Comparison of ENCODE assay signal across 12 cellular contexts in genomic region chr17:78771758-78772382, GRCh38. TPM values are rescaled to one million over a fixed set of nuclear protein-coding genes. Genes with fewer than 3 reads are reported as not detected.
A peak's percentile ranks its signal among the peaks of the same experiment; 100 is the strongest.
DNase-seq lines count a peak whose midpoint lies in the region; ATAC-seq and TF ChIP-seq lines count a peak whose summit lies in the region.
"Had no signal": no experiment of that assay in that cellular context is flagged by ENCODE, and none has a peak within 500 bp of the region (broad histone marks: within the 10 kb centered on the region; RNA-seq: fewer than 3 reads in every experiment).

No MANE protein-coding gene starts in this region.

- DNase-seq in CD1c-positive myeloid dendritic cell (ENCODE audit: extremely low spot score) (peak; percentile 89), WERI-Rb-1 (no peak), sciatic nerve (ENCODE audit: low spot score) (no peak)
- DNase-seq in activated CD4-positive, alpha-beta memory T cell treated with anti-CD3 and anti-CD28 coated beads for 36 hours: no peak
- peak in 2 of 9 donors; percentile 52 for DNase-seq in naive thymus-derived CD4-positive, alpha-beta T cell
- DNase-seq: COR-L47, NCI-H2081, PC-9 had no signal

- no peaks in the 10 kb centered on the region for H3K27me3 ChIP-seq in naive thymus-derived CD4-positive, alpha-beta T cell (ENCODE audit: control insufficient read depth in 2 of 2, insufficient read depth in 2 of 2, low read length in 2 of 2)
- no peaks in the 10 kb centered on the region for H3K27me3 ChIP-seq in WERI-Rb-1 (ENCODE audit: insufficient read depth, low read depth, severe bottlenecking)

- H3K9me3 ChIP-seq in naive thymus-derived CD4-positive, alpha-beta T cell (ENCODE audit: control insufficient read depth in 2 of 3, low read length in 3 of 3): no peaks in the 10 kb centered on the region
- H3K9me3 ChIP-seq in WERI-Rb-1 (ENCODE audit: severe bottlenecking): no peaks in the 10 kb centered on the region

- H3K27me3 Mint-ChIP-seq in activated CD4-positive, alpha-beta memory T cell treated with anti-CD3 and anti-CD28 coated beads for 36 hours: no peaks in the 10 kb centered on the region
- no peaks in the 10 kb centered on the region for H3K27me3 Mint-ChIP-seq in naive thymus-derived CD4-positive, alpha-beta T cell

- peak overlapping the region; percentile 99 for H3K27ac Mint-ChIP-seq in activated CD4-positive, alpha-beta memory T cell treated with anti-CD3 and anti-CD28 coated beads for 36 hours
- H3K27ac Mint-ChIP-seq in naive thymus-derived CD4-positive, alpha-beta T cell: peak overlapping the region in 8 of 9 donors; percentile 82 to 99 (median 96)

- H3K4me1 ChIP-seq in naive thymus-derived CD4-positive, alpha-beta T cell (ENCODE audit: control insufficient read depth in 2 of 2, insufficient read depth in 2 of 2, low read length in 2 of 2): peaks cover 81 to 84% of the 10 kb centered on the region in 2 donors

- no peak for TF ChIP-seq CTCF in WERI-Rb-1 (IDR thresholded peaks at IDR 0.05; ENCODE audit: low read depth, low read length)

- peak overlapping the region; percentile 73 for H3K27ac ChIP-seq in naive thymus-derived CD4-positive, alpha-beta T cell (ENCODE audit: low read depth, low read length)
- no peak overlapping the region for H3K27ac ChIP-seq in WERI-Rb-1
- H3K27ac ChIP-seq: PC-9 had no signal

- POLR2A ChIA-PET in activated CD4-positive, alpha-beta memory T cell treated with anti-CD3 and anti-CD28 coated beads for 36 hours (lab: Charles Lee): interaction anchor here (0.5 to 18.3 kb wide), 9 partner anchors 8 to 63 kb away, joined by 3 to 481 read pairs (median 4); partner anchors contain the start of gene CYTH1
- POLR2A ChIA-PET in naive thymus-derived CD4-positive, alpha-beta T cell (lab: Charles Lee): interaction anchor here (0.7 to 12.1 kb wide), 6 partner anchors 9 to 1327 kb away, joined by 3 to 122 read pairs (median 7); partner anchors contain the start of gene CYTH1

- no peaks in the 10 kb centered on the region for H3K9me3 Mint-ChIP-seq in activated CD4-positive, alpha-beta memory T cell treated with anti-CD3 and anti-CD28 coated beads for 36 hours
- peaks cover 0 to 1% (median 0%) of the 10 kb centered on the region in 11 donors for H3K9me3 Mint-ChIP-seq in naive thymus-derived CD4-positive, alpha-beta T cell

- H3K36me3 Mint-ChIP-seq in activated CD4-positive, alpha-beta memory T cell treated with anti-CD3 and anti-CD28 coated beads for 36 hours: peaks cover 29% of the 10 kb centered on the region
- H3K36me3 Mint-ChIP-seq in naive thymus-derived CD4-positive, alpha-beta T cell: peaks cover 0 to 30% (median 9%) of the 10 kb centered on the region in 5 donors

- H3K4me3 ChIP-seq in naive thymus-derived CD4-positive, alpha-beta T cell (ENCODE audit: low read length): peak overlapping the region; percentile 17
- no peak overlapping the region for H3K4me3 ChIP-seq in WERI-Rb-1 (ENCODE audit: low read depth, low read length)
- H3K4me3 ChIP-seq: PC-9 had no signal

- H3K4me3 Mint-ChIP-seq in activated CD4-positive, alpha-beta memory T cell treated with anti-CD3 and anti-CD28 coated beads for 36 hours: peak overlapping the region; percentile 79
- peak overlapping the region in 8 of 10 donors; percentile 81 to 95 (median 84) for H3K4me3 Mint-ChIP-seq in naive thymus-derived CD4-positive, alpha-beta T cell

- H3K4me1 Mint-ChIP-seq in activated CD4-positive, alpha-beta memory T cell treated with anti-CD3 and anti-CD28 coated beads for 36 hours (ENCODE audit: low read depth): peaks cover 42% of the 10 kb centered on the region
- H3K4me1 Mint-ChIP-seq in naive thymus-derived CD4-positive, alpha-beta T cell: peaks cover 26 to 60% (median 51%) of the 10 kb centered on the region in 7 donors

- CTCF ChIA-PET in activated CD4-positive, alpha-beta memory T cell treated with anti-CD3 and anti-CD28 coated beads for 36 hours (lab: Charles Lee): interaction anchor here (0.7 to 4.3 kb wide), 7 partner anchors 9 to 36 kb away, joined by 3 to 29 read pairs (median 3); no protein-coding TSS in a partner anchor
- CTCF ChIA-PET in naive thymus-derived CD4-positive, alpha-beta T cell (lab: Charles Lee): interaction anchor here (0.6 to 1.4 kb wide), 5 partner anchors 8 to 1590 kb away, joined by 3 to 4 read pairs (median 3); no protein-coding TSS in a partner anchor

- intact Hi-C loops in activated CD4-positive, alpha-beta memory T cell treated with anti-CD3 and anti-CD28 coated beads for 36 hours (cut with micrococcal nuclease): loop anchor here (1.0 to 2.0 kb wide), 2 partner anchors 13 to 47 kb away; no protein-coding TSS in a partner anchor
- intact Hi-C loops in naive thymus-derived CD4-positive, alpha-beta T cell (cut with micrococcal nuclease): loop anchor here in 1 of 2 donors (1.0 kb wide), 3 partner anchors 8 to 24 kb away; no protein-coding TSS in a partner anchor
- intact Hi-C loops in sciatic nerve (cut with DNase I): no loop called here

- no peaks in the 10 kb centered on the region for H3K36me3 ChIP-seq in naive thymus-derived CD4-positive, alpha-beta T cell (ENCODE audit: control insufficient read depth in 2 of 3, insufficient read depth in 3 of 3, low read length in 3 of 3)
- H3K36me3 ChIP-seq in WERI-Rb-1: peaks cover 35% of the 10 kb centered on the region

- ATAC-seq in GM18502 (IDR thresholded peaks at IDR 0.05; ENCODE audit: poor library complexity, unreplicated experiment): peak; percentile 40
- ATAC-seq in naive thymus-derived CD4-positive, alpha-beta T cell: peak; percentile 24
- no peak for ATAC-seq in GM21360 (IDR thresholded peaks at IDR 0.05; ENCODE audit: unreplicated experiment)
- no peak for ATAC-seq in sciatic nerve
- no peak for ATAC-seq in GM19397 (IDR thresholded peaks at IDR 0.05; ENCODE audit: unreplicated experiment)
- ATAC-seq: HepG2 had no signal

RNA-seq across cellular contexts. Expression of gene CYTH1, which starts 10.2 kb away (rescaled TPM):
- 100 to 1,000 TPM; 184 to 204 TPM for total RNA-seq in activated CD4-positive, alpha-beta memory T cell treated with anti-CD3 and anti-CD28 coated beads for 36 hours
- 100 to 1,000 TPM; 297 to 452 (median 420) TPM for total RNA-seq in naive thymus-derived CD4-positive, alpha-beta T cell
- polyA plus RNA-seq in naive thymus-derived CD4-positive, alpha-beta T cell: 100 to 1,000 TPM; 314 to 395 TPM
- total RNA-seq in sciatic nerve: 75.9 TPM

Comparison
In these comparisons a context has a peak if more than half of its experiments do, and no peak if none do; other contexts are left out.
1. ATAC-seq: peak in GM18502 (single experiment) and naive thymus-derived CD4-positive, alpha-beta T cell (single experiment); none in GM21360 (single experiment), sciatic nerve (single experiment) and GM19397 (single experiment).